Comparison of ENCODE assay signal across 1 cellular context in the genomic region with DNA sequence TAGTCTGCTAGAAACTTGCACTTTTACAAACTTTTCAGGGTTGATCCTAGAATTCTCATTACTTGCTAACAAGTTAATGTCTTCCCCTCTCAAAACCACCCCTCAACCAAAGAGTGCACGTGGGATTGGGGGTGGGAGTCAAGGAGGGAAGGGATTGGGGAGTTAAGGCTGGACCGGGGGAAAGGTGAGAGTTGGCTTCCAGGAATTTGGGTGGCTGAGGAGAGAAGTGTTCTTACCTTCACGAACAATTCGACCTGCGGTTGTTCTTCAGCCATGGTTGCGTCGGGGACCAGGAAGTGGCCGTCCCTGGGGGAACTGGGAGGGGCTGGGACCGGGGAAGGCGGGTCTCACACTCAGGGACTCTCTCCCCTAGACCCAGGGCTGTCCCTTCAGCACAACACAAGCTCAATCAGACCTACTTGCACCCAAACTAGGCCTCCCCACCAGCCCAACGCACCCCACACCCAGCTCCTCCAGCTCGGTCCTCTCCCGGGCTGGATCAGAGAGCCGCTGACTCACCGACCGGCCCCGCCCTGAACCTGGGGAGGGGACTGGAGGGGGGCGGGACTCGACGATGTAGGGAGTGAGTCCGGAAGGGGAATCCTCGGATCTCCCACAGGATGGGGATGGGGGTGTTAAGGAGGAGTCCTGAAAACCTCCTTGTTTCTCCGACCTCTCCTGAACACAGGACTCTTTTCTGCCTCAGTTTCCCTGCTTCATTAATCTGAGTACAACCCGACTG.
TF ChIP-seq lines count a peak whose summit lies in the region.

A gene (minus strand): TSS at position 505 of the 742 bp plus-strand sequence. CDS start 230 bp downstream, at position 275.

TF ChIP-seq in HepG2, 621 proteins besides CTCF, POLR2A, EP300 and RAD21 (continued from another document and continues in another):
- TF ChIP-seq MEF2D (CRISPR knock-in tag; IDR thresholded peaks at IDR 0.05), result peak; percentile 23; the same call in 1 of the 2 replicates
- TF ChIP-seq, protein P1, sequence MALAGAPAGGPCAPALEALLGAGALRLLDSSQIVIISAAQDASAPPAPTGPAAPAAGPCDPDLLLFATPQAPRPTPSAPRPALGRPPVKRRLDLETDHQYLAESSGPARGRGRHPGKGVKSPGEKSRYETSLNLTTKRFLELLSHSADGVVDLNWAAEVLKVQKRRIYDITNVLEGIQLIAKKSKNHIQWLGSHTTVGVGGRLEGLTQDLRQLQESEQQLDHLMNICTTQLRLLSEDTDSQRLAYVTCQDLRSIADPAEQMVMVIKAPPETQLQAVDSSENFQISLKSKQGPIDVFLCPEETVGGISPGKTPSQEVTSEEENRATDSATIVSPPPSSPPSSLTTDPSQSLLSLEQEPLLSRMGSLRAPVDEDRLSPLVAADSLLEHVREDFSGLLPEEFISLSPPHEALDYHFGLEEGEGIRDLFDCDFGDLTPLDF (CRISPR knock-in tag; IDR thresholded peaks at IDR 0.05), result no peak
- TF ChIP-seq ZNF343 (CRISPR knock-in tag; IDR thresholded peaks at IDR 0.05), result peak; percentile 45; the same call in 1 of the 2 replicates
- peak; percentile 32; the same call in 1 of the 2 replicates for TF ChIP-seq NFE2L2 (IDR thresholded peaks at IDR 0.05; ENCODE audit: low read length)
- peak; percentile 65 for TF ChIP-seq YY1 (IDR thresholded peaks at IDR 0.05; ENCODE audit: insufficient read depth, insufficient replicate concordance, low read depth, low read length)
- TF ChIP-seq FOSL1 (CRISPR knock-in tag; IDR thresholded peaks at IDR 0.05; ENCODE audit: borderline replicate concordance), result peak; percentile 84; the same call in 1 of the 2 replicates
- TF ChIP-seq FOXK2 (IDR thresholded peaks at IDR 0.05), result no peak
- TF ChIP-seq, protein P2, sequence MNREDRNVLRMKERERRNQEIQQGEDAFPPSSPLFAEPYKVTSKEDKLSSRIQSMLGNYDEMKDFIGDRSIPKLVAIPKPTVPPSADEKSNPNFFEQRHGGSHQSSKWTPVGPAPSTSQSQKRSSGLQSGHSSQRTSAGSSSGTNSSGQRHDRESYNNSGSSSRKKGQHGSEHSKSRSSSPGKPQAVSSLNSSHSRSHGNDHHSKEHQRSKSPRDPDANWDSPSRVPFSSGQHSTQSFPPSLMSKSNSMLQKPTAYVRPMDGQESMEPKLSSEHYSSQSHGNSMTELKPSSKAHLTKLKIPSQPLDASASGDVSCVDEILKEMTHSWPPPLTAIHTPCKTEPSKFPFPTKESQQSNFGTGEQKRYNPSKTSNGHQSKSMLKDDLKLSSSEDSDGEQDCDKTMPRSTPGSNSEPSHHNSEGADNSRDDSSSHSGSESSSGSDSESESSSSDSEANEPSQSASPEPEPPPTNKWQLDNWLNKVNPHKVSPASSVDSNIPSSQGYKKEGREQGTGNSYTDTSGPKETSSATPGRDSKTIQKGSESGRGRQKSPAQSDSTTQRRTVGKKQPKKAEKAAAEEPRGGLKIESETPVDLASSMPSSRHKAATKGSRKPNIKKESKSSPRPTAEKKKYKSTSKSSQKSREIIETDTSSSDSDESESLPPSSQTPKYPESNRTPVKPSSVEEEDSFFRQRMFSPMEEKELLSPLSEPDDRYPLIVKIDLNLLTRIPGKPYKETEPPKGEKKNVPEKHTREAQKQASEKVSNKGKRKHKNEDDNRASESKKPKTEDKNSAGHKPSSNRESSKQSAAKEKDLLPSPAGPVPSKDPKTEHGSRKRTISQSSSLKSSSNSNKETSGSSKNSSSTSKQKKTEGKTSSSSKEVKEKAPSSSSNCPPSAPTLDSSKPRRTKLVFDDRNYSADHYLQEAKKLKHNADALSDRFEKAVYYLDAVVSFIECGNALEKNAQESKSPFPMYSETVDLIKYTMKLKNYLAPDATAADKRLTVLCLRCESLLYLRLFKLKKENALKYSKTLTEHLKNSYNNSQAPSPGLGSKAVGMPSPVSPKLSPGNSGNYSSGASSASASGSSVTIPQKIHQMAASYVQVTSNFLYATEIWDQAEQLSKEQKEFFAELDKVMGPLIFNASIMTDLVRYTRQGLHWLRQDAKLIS (CRISPR knock-in tag; IDR thresholded peaks at IDR 0.05), result no peak; the same call in none of the 2 replicates
- TF ChIP-seq ZMAT3 (CRISPR knock-in tag; conservative IDR thresholded peaks at IDR 0.05), result peak; percentile 60; the same call in 1 of the 2 replicates
- TF ChIP-seq ZNF547 (CRISPR knock-in tag; IDR thresholded peaks at IDR 0.05), result no peak; the same call in 1 of the 2 replicates
- 0 out of 2 replicates have a peak, but pooled peaks have one; percentile 27 for TF ChIP-seq ZNF557 (CRISPR knock-in tag; IDR thresholded peaks at IDR 0.05)
- 0 out of 2 replicates have a peak, but pooled peaks have one; percentile 51 for TF ChIP-seq ZNF264 (CRISPR knock-in tag; IDR thresholded peaks at IDR 0.05)
- 0 out of 2 replicates have a peak, but pooled peaks have one; percentile 18 for TF ChIP-seq ZNF205 (CRISPR knock-in tag; IDR thresholded peaks at IDR 0.05)
- 0 out of 2 replicates have a peak, but pooled peaks have one; percentile 33 for TF ChIP-seq ZNF124 (CRISPR knock-in tag; IDR thresholded peaks at IDR 0.05)
- TF ChIP-seq KDM2A (CRISPR knock-in tag; IDR thresholded peaks at IDR 0.05; ENCODE audit: borderline replicate concordance, low read depth), result peak; percentile 91
- TF ChIP-seq, protein P3, sequence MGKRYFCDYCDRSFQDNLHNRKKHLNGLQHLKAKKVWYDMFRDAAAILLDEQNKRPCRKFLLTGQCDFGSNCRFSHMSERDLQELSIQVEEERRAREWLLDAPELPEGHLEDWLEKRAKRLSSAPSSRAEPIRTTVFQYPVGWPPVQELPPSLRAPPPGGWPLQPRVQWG (CRISPR knock-in tag; IDR thresholded peaks at IDR 0.05; ENCODE audit: borderline replicate concordance, low read depth), result no peak
- TF ChIP-seq, protein P4, sequence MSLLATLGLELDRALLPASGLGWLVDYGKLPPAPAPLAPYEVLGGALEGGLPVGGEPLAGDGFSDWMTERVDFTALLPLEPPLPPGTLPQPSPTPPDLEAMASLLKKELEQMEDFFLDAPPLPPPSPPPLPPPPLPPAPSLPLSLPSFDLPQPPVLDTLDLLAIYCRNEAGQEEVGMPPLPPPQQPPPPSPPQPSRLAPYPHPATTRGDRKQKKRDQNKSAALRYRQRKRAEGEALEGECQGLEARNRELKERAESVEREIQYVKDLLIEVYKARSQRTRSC (CRISPR knock-in tag; IDR thresholded peaks at IDR 0.05; ENCODE audit: low read depth), result peak; percentile 50; the same call in 1 of the 2 replicates
- no peak for TF ChIP-seq ZKSCAN8 (CRISPR knock-in tag; IDR thresholded peaks at IDR 0.05; ENCODE audit: borderline replicate concordance)
- peak; percentile 37; the same call in 1 of the 2 replicates for TF ChIP-seq HOXA5 (CRISPR knock-in tag; IDR thresholded peaks at IDR 0.05)
- TF ChIP-seq SIX4 (CRISPR knock-in tag; IDR thresholded peaks at IDR 0.05), result 0 out of 2 replicates have a peak, but pooled peaks have one; percentile 20
- peak; percentile 52; the same call in 1 of the 2 replicates for TF ChIP-seq MYC (CRISPR knock-in tag; IDR thresholded peaks at IDR 0.05; ENCODE audit: borderline replicate concordance)
- no peak for TF ChIP-seq TEAD2 (CRISPR knock-in tag; IDR thresholded peaks at IDR 0.05)
- TF ChIP-seq, protein P5, sequence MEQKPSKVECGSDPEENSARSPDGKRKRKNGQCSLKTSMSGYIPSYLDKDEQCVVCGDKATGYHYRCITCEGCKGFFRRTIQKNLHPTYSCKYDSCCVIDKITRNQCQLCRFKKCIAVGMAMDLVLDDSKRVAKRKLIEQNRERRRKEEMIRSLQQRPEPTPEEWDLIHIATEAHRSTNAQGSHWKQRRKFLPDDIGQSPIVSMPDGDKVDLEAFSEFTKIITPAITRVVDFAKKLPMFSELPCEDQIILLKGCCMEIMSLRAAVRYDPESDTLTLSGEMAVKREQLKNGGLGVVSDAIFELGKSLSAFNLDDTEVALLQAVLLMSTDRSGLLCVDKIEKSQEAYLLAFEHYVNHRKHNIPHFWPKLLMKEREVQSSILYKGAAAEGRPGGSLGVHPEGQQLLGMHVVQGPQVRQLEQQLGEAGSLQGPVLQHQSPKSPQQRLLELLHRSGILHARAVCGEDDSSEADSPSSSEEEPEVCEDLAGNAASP (CRISPR knock-in tag; IDR thresholded peaks at IDR 0.05; ENCODE audit: borderline replicate concordance), result peak; percentile 45; the same call in 1 of the 2 replicates
- TF ChIP-seq, protein P6, sequence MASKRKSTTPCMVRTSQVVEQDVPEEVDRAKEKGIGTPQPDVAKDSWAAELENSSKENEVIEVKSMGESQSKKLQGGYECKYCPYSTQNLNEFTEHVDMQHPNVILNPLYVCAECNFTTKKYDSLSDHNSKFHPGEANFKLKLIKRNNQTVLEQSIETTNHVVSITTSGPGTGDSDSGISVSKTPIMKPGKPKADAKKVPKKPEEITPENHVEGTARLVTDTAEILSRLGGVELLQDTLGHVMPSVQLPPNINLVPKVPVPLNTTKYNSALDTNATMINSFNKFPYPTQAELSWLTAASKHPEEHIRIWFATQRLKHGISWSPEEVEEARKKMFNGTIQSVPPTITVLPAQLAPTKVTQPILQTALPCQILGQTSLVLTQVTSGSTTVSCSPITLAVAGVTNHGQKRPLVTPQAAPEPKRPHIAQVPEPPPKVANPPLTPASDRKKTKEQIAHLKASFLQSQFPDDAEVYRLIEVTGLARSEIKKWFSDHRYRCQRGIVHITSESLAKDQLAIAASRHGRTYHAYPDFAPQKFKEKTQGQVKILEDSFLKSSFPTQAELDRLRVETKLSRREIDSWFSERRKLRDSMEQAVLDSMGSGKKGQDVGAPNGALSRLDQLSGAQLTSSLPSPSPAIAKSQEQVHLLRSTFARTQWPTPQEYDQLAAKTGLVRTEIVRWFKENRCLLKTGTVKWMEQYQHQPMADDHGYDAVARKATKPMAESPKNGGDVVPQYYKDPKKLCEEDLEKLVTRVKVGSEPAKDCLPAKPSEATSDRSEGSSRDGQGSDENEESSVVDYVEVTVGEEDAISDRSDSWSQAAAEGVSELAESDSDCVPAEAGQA (IDR thresholded peaks at IDR 0.05; ENCODE audit: low read depth), result peak; percentile 49; the same call in 1 of the 2 replicates
- TF ChIP-seq, protein P6 (CRISPR knock-in tag; IDR thresholded peaks at IDR 0.05; ENCODE audit: borderline replicate concordance), result no peak
- no peak; the same call in 1 of the 2 replicates for TF ChIP-seq BRCA1 (CRISPR knock-in tag; IDR thresholded peaks at IDR 0.05)
- TF ChIP-seq, protein P7, sequence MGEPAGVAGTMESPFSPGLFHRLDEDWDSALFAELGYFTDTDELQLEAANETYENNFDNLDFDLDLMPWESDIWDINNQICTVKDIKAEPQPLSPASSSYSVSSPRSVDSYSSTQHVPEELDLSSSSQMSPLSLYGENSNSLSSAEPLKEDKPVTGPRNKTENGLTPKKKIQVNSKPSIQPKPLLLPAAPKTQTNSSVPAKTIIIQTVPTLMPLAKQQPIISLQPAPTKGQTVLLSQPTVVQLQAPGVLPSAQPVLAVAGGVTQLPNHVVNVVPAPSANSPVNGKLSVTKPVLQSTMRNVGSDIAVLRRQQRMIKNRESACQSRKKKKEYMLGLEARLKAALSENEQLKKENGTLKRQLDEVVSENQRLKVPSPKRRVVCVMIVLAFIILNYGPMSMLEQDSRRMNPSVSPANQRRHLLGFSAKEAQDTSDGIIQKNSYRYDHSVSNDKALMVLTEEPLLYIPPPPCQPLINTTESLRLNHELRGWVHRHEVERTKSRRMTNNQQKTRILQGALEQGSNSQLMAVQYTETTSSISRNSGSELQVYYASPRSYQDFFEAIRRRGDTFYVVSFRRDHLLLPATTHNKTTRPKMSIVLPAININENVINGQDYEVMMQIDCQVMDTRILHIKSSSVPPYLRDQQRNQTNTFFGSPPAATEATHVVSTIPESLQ (CRISPR knock-in tag; conservative IDR thresholded peaks at IDR 0.05), result peak; percentile 93; the same call in 1 of the 2 replicates
- no peak for TF ChIP-seq ZNF577 (CRISPR knock-in tag; IDR thresholded peaks at IDR 0.05; ENCODE audit: borderline replicate concordance, low read depth)
- TF ChIP-seq PITX1 (CRISPR knock-in tag; IDR thresholded peaks at IDR 0.05), result peak; percentile 72
- TF ChIP-seq NCOR1 (IDR thresholded peaks at IDR 0.05; ENCODE audit: borderline replicate concordance, low read length), result peak; percentile 25; the same call in 1 of the 2 replicates
- TF ChIP-seq, protein P8, sequence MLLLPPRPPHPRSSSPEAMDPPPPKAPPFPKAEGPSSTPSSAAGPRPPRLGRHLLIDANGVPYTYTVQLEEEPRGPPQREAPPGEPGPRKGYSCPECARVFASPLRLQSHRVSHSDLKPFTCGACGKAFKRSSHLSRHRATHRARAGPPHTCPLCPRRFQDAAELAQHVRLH (CRISPR knock-in tag; IDR thresholded peaks at IDR 0.05; ENCODE audit: borderline replicate concordance, low read depth), result peak; percentile 65
- TF ChIP-seq POLR2G (IDR thresholded peaks at IDR 0.05; ENCODE audit: low read depth, low read length), result peak; percentile 95
- peak; percentile 42; the same call in 1 of the 2 replicates for TF ChIP-seq KDM5B (CRISPR knock-in tag; IDR thresholded peaks at IDR 0.05; ENCODE audit: borderline replicate concordance)
- TF ChIP-seq JUND (CRISPR knock-in tag; IDR thresholded peaks at IDR 0.05), result peak; percentile 90
